Comparison of ENCODE assay signal across 2 cellular contexts in genomic region chr5:153357493-153358112, GRCh38.
A peak's percentile ranks its signal among the peaks of the same experiment; 100 is the strongest.
TF ChIP-seq lines count a peak whose summit lies in the region.

No MANE protein-coding gene starts in this region.

TF ChIP-seq in IMR-90, 13 proteins besides CTCF, POLR2A, EP300 and RAD21:
- no peak for TF ChIP-seq USF2 (IDR thresholded peaks at IDR 0.05; ENCODE audit: low read depth, low read length)
- 0 out of 2 replicates have a peak, but pooled peaks have one; percentile 2 for TF ChIP-seq MAFK (IDR thresholded peaks at IDR 0.05; ENCODE audit: low read depth, low read length)
- TF ChIP-seq CEBPB (IDR thresholded peaks at IDR 0.05; ENCODE audit: low read depth, low read length) = peak; percentile 73

TF ChIP-seq in K562, 482 proteins besides CTCF, POLR2A, EP300 and RAD21:
- TF ChIP-seq ZNF436 (CRISPR knock-in tag; IDR thresholded peaks at IDR 0.05) (no peak), JUNB (CRISPR knock-in tag; conservative IDR thresholded peaks at IDR 0.05) (no peak), SAFB (IDR thresholded peaks at IDR 0.05; ENCODE audit: borderline replicate concordance, low read depth, low read length) (no peak), NBN (IDR thresholded peaks at IDR 0.05; ENCODE audit: low read depth) (no peak), CEBPG (CRISPR knock-in tag; IDR thresholded peaks at IDR 0.05) (no peak), CEBPG (tag; conservative IDR thresholded peaks at IDR 0.05 in 1 of 2, IDR thresholded peaks at IDR 0.05 in 1 of 2) (peak in 1 of 2 experiments; percentile 42; a peak in 1 of 4 replicates), ZNF395 (CRISPR knock-in tag; IDR thresholded peaks at IDR 0.05) (no peak), SRSF1 (IDR thresholded peaks at IDR 0.05; ENCODE audit: low read depth, low read length) (no peak), KAT2B (IDR thresholded peaks at IDR 0.05; ENCODE audit: low read depth, low read length) (no peak), CEBPB (tag; IDR thresholded peaks at IDR 0.05) (peak; percentile 26; the same call in 1 of the 2 replicates), RNF2 (IDR thresholded peaks at IDR 0.05) (no peak), ZNF212 (CRISPR knock-in tag; IDR thresholded peaks at IDR 0.05) (no peak), CLOCK (CRISPR knock-in tag; IDR thresholded peaks at IDR 0.05; ENCODE audit: borderline replicate concordance) (no peak), PHF21A (IDR thresholded peaks at IDR 0.05; ENCODE audit: borderline replicate concordance, low read depth) (no peak), ZNF316 (IDR thresholded peaks at IDR 0.05) (0 out of 2 replicates have a peak, but pooled peaks have one; percentile 9), ZNF518B (CRISPR knock-in tag; IDR thresholded peaks at IDR 0.05) (no peak)
